Comparison of ENCODE assay signal across 8 cellular contexts in the genomic region with DNA sequence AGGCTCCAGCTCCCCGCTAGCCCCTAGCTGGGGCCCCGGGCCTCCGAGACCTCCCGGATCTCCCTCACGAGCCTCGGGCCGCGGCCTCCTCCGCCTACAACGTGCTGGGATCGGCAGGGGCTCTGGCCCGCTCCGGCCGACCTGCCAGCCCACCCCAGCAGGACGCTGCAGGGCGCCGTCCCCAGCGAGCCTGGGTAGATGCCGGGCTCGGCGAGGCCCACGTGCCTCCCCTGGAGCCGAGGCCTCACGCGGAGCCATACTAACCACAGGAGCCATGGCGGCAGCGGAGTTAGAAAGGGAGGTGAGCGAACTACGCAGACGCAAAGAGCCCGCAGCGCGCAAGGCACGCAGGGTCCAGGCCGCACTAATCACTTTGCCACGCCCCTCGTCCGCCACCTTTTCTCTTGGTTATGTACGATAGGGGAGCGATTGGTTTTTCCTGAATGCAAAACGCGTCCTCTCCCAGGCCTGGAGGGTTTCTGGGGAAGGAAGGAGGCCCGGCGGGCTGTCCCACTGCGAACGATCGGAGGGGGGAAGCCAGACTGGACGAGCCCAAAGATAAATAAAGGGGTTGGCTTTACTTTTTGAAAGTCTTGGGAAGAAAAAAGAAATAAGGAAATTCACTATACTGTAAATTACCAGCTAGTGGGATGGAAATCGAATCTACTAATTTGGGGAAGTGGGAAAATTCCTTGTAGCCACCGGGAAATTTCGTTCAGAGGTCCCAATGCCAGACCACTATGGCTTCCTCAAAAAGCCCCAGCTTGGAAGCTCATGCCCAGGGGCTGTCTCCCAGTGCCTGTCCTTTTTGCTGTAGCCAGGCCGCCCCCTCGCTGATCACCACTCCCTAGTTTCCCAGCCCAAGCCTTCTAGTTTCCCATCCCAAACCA. TPM values are rescaled to one million over a fixed set of nuclear protein-coding genes. Genes with fewer than 3 reads are reported as not detected.
DNase-seq lines count a peak whose midpoint lies in the region; ATAC-seq and TF ChIP-seq lines count a peak whose summit lies in the region.

A gene (minus strand): TSS at position 298 of the 890 bp plus-strand sequence. CDS start 22 bp downstream, at position 276.

- peak; percentile 90 for ATAC-seq in HG02610 (IDR thresholded peaks at IDR 0.05; ENCODE audit: unreplicated experiment)
- ATAC-seq in activated naive CD4-positive, alpha-beta T cell treated with anti-CD3 and anti-CD28 coated beads, Interleukin-2, amount 50 U/mL, for 72 hours: peak; percentile 99

- peak within 1 kb of the TSS; percentile 85 to 99 for H3K27ac Mint-ChIP-seq in activated naive CD4-positive, alpha-beta T cell treated with anti-CD3 and anti-CD28 coated beads, Interleukin-2, amount 50 U/mL, for 72 hours

- H3K27me3 ChIP-seq in suprapubic skin: no peaks in the 10 kb centered on the region

- TF ChIP-seq EP300 in suprapubic skin (IDR thresholded peaks at IDR 0.05): no peak

- TF ChIP-seq POLR2A in suprapubic skin (IDR thresholded peaks at IDR 0.05): peak; percentile 23 to 53

- H3K36me3 ChIP-seq in suprapubic skin: peaks cover 19% of the 10 kb centered on the region

- no peak for TF ChIP-seq CTCF in suprapubic skin (IDR thresholded peaks at IDR 0.05)

- DNase-seq in NCI-H1092 treated with DMSO at 0.1 percent for 48 hours (lab: John Stamatoyannopoulos, UW) (peak; percentile 100), SKM-1 (lab: John Stamatoyannopoulos, UW; ENCODE audit: unreplicated experiment) (peak; percentile 96), globus pallidus (ENCODE audit: low spot score) (peak; percentile 99), nucleus accumbens (lab: John Stamatoyannopoulos, UW) (peak; percentile 71 to 99 (median 96)), suprapubic skin (ENCODE audit: low spot score in 2 of 2) (peak; percentile 99)
- DNase-seq in activated naive CD4-positive, alpha-beta T cell treated with anti-CD3 and anti-CD28 coated beads, Interleukin-2, amount 50 U/mL, for 72 hours (ENCODE audit: low spot score in 2 of 2): peak; percentile 93

- H3K36me3 Mint-ChIP-seq in activated naive CD4-positive, alpha-beta T cell treated with anti-CD3 and anti-CD28 coated beads, Interleukin-2, amount 50 U/mL, for 72 hours: peaks cover 18 to 38% of the 10 kb centered on the region in 2 donors

- WGBS in suprapubic skin: under 1% methylated on average over 35 of the region's 53 CpGs

- peaks cover 28% of the 10 kb centered on the region for H3K4me1 ChIP-seq in suprapubic skin

- no peaks in the 10 kb centered on the region for H3K9me3 ChIP-seq in suprapubic skin

- H3K9me3 Mint-ChIP-seq in activated naive CD4-positive, alpha-beta T cell treated with anti-CD3 and anti-CD28 coated beads, Interleukin-2, amount 50 U/mL, for 72 hours: peaks cover 0 to 8% of the 10 kb centered on the region in 2 donors

- H3K4me3 ChIP-seq in GM08714 (ENCODE audit: low read length) (peak within 1 kb of the TSS; percentile 100), suprapubic skin (peak within 1 kb of the TSS; percentile 100)

- H3K27ac ChIP-seq in suprapubic skin: peak within 1 kb of the TSS; percentile 84

RNA-seq across cellular contexts. Expression of the gene that starts here (rescaled TPM):
- total RNA-seq in activated naive CD4-positive, alpha-beta T cell treated with anti-CD3 and anti-CD28 coated beads, Interleukin-2, amount 50 U/mL, for 72 hours: 100 to 1,000 TPM; 514 to 595 TPM
- total RNA-seq in suprapubic skin: 100 to 1,000 TPM; 152 to 206 (median 171) TPM

Comparison
In these comparisons a context has a peak if more than half of its experiments do, and no peak if none do; other contexts are left out.
1. Peak in every context shown above with its lines: DNase-seq, ATAC-seq, H3K4me3 ChIP-seq and H3K27ac ChIP-seq.